1 cellular context compared by ENCODE assay signal in genomic region chr6:47073125-47074110, GRCh38.
TF ChIP-seq lines count a peak whose summit lies in the region.

No MANE protein-coding gene starts in this region.

TF ChIP-seq in GM23338, 12 proteins besides CTCF, POLR2A, EP300 and RAD21 (continued from another document):
- TF ChIP-seq ZNF462 (CRISPR knock-in tag; IDR thresholded peaks at IDR 0.05) = no peak
- no peak for TF ChIP-seq ZNF331 (CRISPR knock-in tag; IDR thresholded peaks at IDR 0.05; ENCODE audit: low read depth)
- no peak for TF ChIP-seq ZNF114 (CRISPR knock-in tag; IDR thresholded peaks at IDR 0.05)
TF ChIP-seq in GM23338: peak in this region for 0.
